ENCODE assay signal across 8 cellular contexts in the genomic region with DNA sequence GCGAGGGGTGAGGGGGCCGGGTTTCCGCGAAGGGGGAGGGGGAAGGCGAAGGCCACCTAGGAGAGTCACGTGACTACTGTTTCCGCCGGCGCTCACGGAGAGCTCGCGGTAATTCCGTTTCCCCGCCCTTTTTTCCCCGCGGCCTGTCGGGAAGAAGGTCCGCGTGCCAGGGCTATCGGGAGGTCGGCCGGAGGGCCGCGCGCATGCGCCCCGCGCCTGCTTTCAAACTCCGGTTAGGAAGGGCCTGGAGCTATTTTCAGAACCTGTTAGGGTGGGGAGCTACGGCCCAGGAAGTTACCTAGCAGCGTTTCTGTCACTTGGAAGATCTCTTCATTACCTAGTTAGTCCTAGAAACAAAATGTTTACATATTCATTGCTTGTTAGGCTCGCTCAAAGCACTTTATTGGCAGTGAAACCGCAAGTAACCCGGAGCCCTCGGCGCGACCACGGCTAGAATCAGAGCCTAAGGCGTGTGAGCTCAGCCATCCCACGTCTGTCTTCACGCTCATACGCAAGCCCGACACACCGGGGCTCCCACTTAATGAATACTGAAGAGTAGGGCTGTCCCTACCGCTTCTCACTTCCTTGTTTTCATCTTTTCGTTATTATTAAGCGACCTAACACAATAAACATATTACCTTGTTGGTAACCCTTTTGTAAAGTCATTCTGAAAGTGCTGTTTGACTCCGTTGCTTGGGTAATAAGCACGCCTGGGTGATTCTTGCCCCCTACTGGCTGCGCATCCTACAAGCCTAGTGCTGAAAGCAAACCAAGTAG. TPM values are rescaled to one million over a fixed set of nuclear protein-coding genes. Genes with fewer than 3 reads are reported as not detected.
A peak's percentile ranks its signal among the peaks of the same experiment; 100 is the strongest.
DNase-seq lines count a peak whose midpoint lies in the region; ATAC-seq, FAIRE-seq and TF ChIP-seq lines count a peak whose summit lies in the region.

No MANE protein-coding gene starts in this region.

- H3K27me3 ChIP-seq in prostate gland (replicated peaks; ENCODE audit: insufficient read depth), result no peaks in the 10 kb centered on the region

- POLR2A ChIA-PET in T-cell (lab: Charles Lee), result interaction anchor here in 1 of 2 donors (0.5 to 1.7 kb wide), 7 partner anchors 11 to 218 kb away, joined by 3 to 6 read pairs (median 3); a partner anchor contains a TSS

- no peaks in the 10 kb centered on the region for H3K36me3 Mint-ChIP-seq in T-cell

- peak overlapping the region; percentile 94 to 97 for H3K27ac ChIP-seq in prostate gland

- H3K9me3 Mint-ChIP-seq in T-cell, result no peaks in the 10 kb centered on the region

- no peaks in the 10 kb centered on the region for H3K36me3 ChIP-seq in prostate gland

- intact Hi-C loops in left ventricle myocardium superior (cut with micrococcal nuclease), result no loop called here
- intact Hi-C loops in prostate gland (cut with DNase I), result no loop called here

- FAIRE-seq in GM12892 (lab: Jason Lieb, UNC) (peak; percentile 83), urothelium cell line (lab: Jason Lieb, UNC) (no peak)

- CTCF ChIA-PET in T-cell (lab: Charles Lee), result interaction anchor here (0.5 to 2.2 kb wide), 21 partner anchors 9 to 237 kb away, joined by 3 to 14 read pairs (median 4); a partner anchor contains a TSS

- H3K9me3 ChIP-seq in prostate gland, result no peaks in the 10 kb centered on the region

- peak; percentile 41 to 83 (median 68) for TF ChIP-seq CTCF in prostate gland (IDR thresholded peaks at IDR 0.05)

- WGBS in prostate gland, result 0% methylated on average over 50 of the region's 50 CpGs

- H3K27me3 Mint-ChIP-seq in T-cell, result no peaks in the 10 kb centered on the region

- peak overlapping the region; percentile 81 to 88 for H3K4me3 ChIP-seq in prostate gland

- peaks cover 23 to 31% (median 28%) of the 10 kb centered on the region in 3 donors for H3K4me1 Mint-ChIP-seq in T-cell

- DNase-seq in GM12892 (ENCODE audit: insufficient read length) (peak; percentile 92), NCI-H1436 treated with DMSO at 0.1 percent for 48 hours (lab: John Stamatoyannopoulos, UW) (peak; percentile 92), T-cell (peak; percentile 92 to 98 (median 97)), amniotic stem cell (lab: John Stamatoyannopoulos, UW) (peak; percentile 96), left ventricle myocardium superior (peak; percentile 98), prostate gland (ENCODE audit: low spot score) (peak; percentile 98), urothelium cell line (ENCODE audit: low spot score) (peak; percentile 99)

- H3K4me3 Mint-ChIP-seq in T-cell, result peak overlapping the region; percentile 84 to 90 (median 86)

- ATAC-seq in HG02852 (IDR thresholded peaks at IDR 0.05; ENCODE audit: unreplicated experiment) (peak; percentile 59), T-cell (replicated peaks in 1 of 4) (peak; percentile 83 to 84 (median 83)), left ventricle myocardium superior (peak; percentile 92)

- peaks cover 7% of the 10 kb centered on the region for H3K4me1 ChIP-seq in prostate gland (replicated peaks)

- peak overlapping the region; percentile 97 for H3K27ac Mint-ChIP-seq in T-cell

- TF ChIP-seq POLR2A in GM12892 (IDR thresholded peaks at IDR 0.05; ENCODE audit: low read depth, low read length) (peak; percentile 92), prostate gland (IDR thresholded peaks at IDR 0.05) (peak; percentile 59)

RNA-seq across cellular contexts. Expression of a gene that starts 0.7 kb away (rescaled TPM):
- 23.7 TPM for polyA plus RNA-seq in GM12892 (2012; ENCODE audit: missing spikeins)
- 10 to 100 TPM; 36.1 to 42.1 (median 38.6) TPM for total RNA-seq in T-cell
- total RNA-seq in left ventricle myocardium superior, result 29.4 TPM
- 10 to 100 TPM; 22.6 to 53.3 TPM for total RNA-seq in prostate gland

RNA-seq across cellular contexts. Expression of a gene that starts 18.6 kb away (rescaled TPM):
- 28.7 TPM for polyA plus RNA-seq in GM12892 (2012; ENCODE audit: missing spikeins)
- total RNA-seq in T-cell, result 10 to 100 TPM; 21.1 to 34.2 (median 31.8) TPM
- total RNA-seq in left ventricle myocardium superior, result 36.4 TPM
- total RNA-seq in prostate gland, result 10 to 100 TPM; 47.3 to 61.9 TPM

Comparison
In these comparisons a context has a peak if more than half of its experiments do, and no peak if none do; other contexts are left out.
1. Peak in every context shown above with its lines: DNase-seq, ATAC-seq, H3K4me3 ChIP-seq and H3K27ac ChIP-seq.